ENCODE assay signal across 2 cellular contexts in genomic region chr16:85591381-85591780, GRCh38.
TF ChIP-seq lines count a peak whose summit lies in the region.

No MANE protein-coding gene starts in this region.

TF ChIP-seq in GM23338, 12 proteins besides CTCF, POLR2A, EP300 and RAD21 (continued from another document):
- TF ChIP-seq STAT1 (IDR thresholded peaks at IDR 0.05; ENCODE audit: unreplicated experiment) (no peak), ZNF114 (CRISPR knock-in tag; IDR thresholded peaks at IDR 0.05) (no peak), JUNB (IDR thresholded peaks at IDR 0.05; ENCODE audit: unreplicated experiment) (no peak), POLR2AphosphoS5 (IDR thresholded peaks at IDR 0.05; ENCODE audit: low read depth) (no peak), REST (IDR thresholded peaks at IDR 0.05; ENCODE audit: unreplicated experiment) (no peak), EZH2phosphoT487 (IDR thresholded peaks at IDR 0.05; ENCODE audit: unreplicated experiment) (no peak)
- TF ChIP-seq, protein P1, sequence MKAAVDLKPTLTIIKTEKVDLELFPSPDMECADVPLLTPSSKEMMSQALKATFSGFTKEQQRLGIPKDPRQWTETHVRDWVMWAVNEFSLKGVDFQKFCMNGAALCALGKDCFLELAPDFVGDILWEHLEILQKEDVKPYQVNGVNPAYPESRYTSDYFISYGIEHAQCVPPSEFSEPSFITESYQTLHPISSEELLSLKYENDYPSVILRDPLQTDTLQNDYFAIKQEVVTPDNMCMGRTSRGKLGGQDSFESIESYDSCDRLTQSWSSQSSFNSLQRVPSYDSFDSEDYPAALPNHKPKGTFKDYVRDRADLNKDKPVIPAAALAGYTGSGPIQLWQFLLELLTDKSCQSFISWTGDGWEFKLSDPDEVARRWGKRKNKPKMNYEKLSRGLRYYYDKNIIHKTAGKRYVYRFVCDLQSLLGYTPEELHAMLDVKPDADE (IDR thresholded peaks at IDR 0.05), result no peak
- TF ChIP-seq, protein P2, sequence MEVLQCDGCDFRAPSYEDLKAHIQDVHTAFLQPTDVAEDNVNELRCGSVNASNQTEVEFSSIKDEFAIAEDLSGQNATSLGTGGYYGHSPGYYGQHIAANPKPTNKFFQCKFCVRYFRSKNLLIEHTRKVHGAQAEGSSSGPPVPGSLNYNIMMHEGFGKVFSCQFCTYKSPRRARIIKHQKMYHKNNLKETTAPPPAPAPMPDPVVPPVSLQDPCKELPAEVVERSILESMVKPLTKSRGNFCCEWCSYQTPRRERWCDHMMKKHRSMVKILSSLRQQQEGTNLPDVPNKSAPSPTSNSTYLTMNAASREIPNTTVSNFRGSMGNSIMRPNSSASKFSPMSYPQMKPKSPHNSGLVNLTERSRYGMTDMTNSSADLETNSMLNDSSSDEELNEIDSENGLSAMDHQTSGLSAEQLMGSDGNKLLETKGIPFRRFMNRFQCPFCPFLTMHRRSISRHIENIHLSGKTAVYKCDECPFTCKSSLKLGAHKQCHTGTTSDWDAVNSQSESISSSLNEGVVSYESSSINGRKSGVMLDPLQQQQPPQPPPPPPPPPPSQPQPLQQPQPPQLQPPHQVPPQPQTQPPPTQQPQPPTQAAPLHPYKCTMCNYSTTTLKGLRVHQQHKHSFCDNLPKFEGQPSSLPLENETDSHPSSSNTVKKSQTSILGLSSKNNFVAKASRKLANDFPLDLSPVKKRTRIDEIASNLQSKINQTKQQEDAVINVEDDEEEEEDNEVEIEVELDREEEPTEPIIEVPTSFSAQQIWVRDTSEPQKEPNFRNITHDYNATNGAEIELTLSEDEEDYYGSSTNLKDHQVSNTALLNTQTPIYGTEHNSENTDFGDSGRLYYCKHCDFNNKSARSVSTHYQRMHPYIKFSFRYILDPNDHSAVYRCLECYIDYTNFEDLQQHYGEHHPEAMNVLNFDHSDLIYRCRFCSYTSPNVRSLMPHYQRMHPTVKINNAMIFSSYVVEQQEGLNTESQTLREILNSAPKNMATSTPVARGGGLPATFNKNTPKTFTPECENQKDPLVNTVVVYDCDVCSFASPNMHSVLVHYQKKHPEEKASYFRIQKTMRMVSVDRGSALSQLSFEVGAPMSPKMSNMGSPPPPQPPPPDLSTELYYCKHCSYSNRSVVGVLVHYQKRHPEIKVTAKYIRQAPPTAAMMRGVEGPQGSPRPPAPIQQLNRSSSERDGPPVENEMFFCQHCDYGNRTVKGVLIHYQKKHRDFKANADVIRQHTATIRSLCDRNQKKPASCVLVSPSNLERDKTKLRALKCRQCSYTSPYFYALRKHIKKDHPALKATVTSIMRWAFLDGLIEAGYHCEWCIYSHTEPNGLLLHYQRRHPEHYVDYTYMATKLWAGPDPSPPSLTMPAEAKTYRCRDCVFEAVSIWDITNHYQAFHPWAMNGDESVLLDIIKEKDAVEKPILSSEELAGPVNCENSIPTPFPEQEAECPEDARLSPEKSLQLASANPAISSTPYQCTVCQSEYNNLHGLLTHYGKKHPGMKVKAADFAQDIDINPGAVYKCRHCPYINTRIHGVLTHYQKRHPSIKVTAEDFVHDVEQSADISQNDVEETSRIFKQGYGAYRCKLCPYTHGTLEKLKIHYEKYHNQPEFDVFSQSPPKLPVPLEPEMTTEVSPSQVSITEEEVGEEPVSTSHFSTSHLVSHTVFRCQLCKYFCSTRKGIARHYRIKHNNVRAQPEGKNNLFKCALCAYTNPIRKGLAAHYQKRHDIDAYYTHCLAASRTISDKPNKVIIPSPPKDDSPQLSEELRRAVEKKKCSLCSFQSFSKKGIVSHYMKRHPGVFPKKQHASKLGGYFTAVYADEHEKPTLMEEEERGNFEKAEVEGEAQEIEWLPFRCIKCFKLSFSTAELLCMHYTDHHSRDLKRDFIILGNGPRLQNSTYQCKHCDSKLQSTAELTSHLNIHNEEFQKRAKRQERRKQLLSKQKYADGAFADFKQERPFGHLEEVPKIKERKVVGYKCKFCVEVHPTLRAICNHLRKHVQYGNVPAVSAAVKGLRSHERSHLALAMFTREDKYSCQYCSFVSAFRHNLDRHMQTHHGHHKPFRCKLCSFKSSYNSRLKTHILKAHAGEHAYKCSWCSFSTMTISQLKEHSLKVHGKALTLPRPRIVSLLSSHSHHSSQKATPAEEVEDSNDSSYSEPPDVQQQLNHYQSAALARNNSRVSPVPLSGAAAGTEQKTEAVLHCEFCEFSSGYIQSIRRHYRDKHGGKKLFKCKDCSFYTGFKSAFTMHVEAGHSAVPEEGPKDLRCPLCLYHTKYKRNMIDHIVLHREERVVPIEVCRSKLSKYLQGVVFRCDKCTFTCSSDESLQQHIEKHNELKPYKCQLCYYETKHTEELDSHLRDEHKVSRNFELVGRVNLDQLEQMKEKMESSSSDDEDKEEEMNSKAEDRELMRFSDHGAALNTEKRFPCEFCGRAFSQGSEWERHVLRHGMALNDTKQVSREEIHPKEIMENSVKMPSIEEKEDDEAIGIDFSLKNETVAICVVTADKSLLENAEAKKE (CRISPR knock-in tag; IDR thresholded peaks at IDR 0.05), result no peak

TF ChIP-seq in K562, 482 proteins besides CTCF, POLR2A, EP300 and RAD21:
- TF ChIP-seq ZNF347 (CRISPR knock-in tag; IDR thresholded peaks at IDR 0.05; ENCODE audit: low read depth) (no peak), PRPF4 (IDR thresholded peaks at IDR 0.05; ENCODE audit: insufficient read depth, low read depth, low read length, poor library complexity, severe bottlenecking) (no peak), ZNF280B (CRISPR knock-in tag; IDR thresholded peaks at IDR 0.05) (no peak), CBX5 (IDR thresholded peaks at IDR 0.05; ENCODE audit: borderline replicate concordance, low read depth) (no peak), ZNF766 (CRISPR knock-in tag; conservative IDR thresholded peaks at IDR 0.05) (no peak), NONO (IDR thresholded peaks at IDR 0.05; ENCODE audit: low read depth in 2 of 2, low read length in 1 of 2) (no peak), ZC3H4 (CRISPR knock-in tag; IDR thresholded peaks at IDR 0.05; ENCODE audit: borderline replicate concordance) (no peak), BCOR (IDR thresholded peaks at IDR 0.05) (no peak), ZNF12 (CRISPR knock-in tag; IDR thresholded peaks at IDR 0.05) (no peak), ZBTB9 (CRISPR knock-in tag; IDR thresholded peaks at IDR 0.05) (no peak)
- TF ChIP-seq, protein P3, sequence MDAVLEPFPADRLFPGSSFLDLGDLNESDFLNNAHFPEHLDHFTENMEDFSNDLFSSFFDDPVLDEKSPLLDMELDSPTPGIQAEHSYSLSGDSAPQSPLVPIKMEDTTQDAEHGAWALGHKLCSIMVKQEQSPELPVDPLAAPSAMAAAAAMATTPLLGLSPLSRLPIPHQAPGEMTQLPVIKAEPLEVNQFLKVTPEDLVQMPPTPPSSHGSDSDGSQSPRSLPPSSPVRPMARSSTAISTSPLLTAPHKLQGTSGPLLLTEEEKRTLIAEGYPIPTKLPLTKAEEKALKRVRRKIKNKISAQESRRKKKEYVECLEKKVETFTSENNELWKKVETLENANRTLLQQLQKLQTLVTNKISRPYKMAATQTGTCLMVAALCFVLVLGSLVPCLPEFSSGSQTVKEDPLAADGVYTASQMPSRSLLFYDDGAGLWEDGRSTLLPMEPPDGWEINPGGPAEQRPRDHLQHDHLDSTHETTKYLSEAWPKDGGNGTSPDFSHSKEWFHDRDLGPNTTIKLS (IDR thresholded peaks at IDR 0.05; ENCODE audit: borderline replicate concordance, low read depth), result no peak
- TF ChIP-seq, protein P4, sequence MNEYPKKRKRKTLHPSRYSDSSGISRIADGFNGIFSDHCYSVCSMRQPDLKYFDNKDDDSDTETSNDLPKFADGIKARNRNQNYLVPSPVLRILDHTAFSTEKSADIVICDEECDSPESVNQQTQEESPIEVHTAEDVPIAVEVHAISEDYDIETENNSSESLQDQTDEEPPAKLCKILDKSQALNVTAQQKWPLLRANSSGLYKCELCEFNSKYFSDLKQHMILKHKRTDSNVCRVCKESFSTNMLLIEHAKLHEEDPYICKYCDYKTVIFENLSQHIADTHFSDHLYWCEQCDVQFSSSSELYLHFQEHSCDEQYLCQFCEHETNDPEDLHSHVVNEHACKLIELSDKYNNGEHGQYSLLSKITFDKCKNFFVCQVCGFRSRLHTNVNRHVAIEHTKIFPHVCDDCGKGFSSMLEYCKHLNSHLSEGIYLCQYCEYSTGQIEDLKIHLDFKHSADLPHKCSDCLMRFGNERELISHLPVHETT (CRISPR knock-in tag; conservative IDR thresholded peaks at IDR 0.05 in 1 of 2, IDR thresholded peaks at IDR 0.05 in 1 of 2), result no peak
